In the genomic region with DNA sequence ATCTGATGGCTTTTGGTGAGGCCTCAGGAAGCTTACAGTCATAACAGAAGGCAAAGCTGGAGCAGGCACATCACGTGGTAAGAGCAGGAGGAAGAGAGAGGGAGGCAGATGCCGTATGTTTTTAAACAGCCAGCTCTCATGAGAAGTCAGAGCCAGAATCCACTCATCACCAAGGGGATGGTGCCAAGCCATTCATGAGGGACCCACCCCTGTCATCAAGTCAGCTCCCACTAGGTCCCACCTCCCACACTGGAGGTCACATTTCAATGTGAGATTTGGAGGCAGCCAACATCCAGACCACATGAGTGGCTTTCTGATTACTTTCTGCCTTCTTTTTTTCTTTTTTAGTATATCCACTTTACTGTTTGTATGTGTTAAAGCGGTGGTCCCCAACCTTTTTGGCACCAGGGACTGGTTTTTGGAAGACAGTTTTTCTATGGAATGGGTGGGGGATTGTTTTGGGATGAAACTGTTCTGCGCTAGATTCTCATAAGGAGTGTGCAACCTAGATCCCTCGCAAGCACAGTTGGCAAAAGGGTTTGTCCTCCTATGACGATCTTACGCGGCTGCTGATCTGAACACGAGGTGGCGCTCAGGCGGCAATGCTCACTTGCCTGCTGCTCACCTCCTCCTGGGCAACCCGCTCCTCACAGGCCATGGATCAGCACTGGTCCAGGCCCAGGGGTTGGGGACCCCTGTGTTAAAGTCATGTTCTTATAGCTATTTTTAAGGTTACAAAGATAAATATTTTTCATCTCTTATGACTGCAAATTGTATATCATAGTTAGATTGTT, we compare ENCODE assay signal across 10 cellular contexts.
DNase-seq lines count a peak whose midpoint lies in the region; ATAC-seq and TF ChIP-seq lines count a peak whose summit lies in the region.
"Had no signal": no experiment of that assay in that cellular context is flagged by ENCODE, and none has a peak within 500 bp of the region (broad histone marks: within the 10 kb centered on the region; RNA-seq: fewer than 3 reads in every experiment).

No MANE protein-coding gene starts in this region.

- no peak for TF ChIP-seq POLR2A in HCT116 (IDR thresholded peaks at IDR 0.05; ENCODE audit: borderline replicate concordance, extremely low read depth, insufficient read depth, insufficient read length)

- TF ChIP-seq RAD21 in HCT116 (IDR thresholded peaks at IDR 0.05; ENCODE audit: low read depth): peak; percentile 32; the same call in 1 of the 2 replicates

- BruUV-seq in HCT116 (replicated peaks; lab: Mats Ljungman, UMichigan): no TSS peak

- peak; percentile 99 for ATAC-seq in HCT116

- H3K27ac ChIP-seq in HCT116 (ENCODE audit: low read depth, low read length): no peak overlapping the region
- no peak overlapping the region for H3K27ac ChIP-seq in WERI-Rb-1

- RAD21 ChIA-PET in HCT116 (lab: Charles Lee; ENCODE audit: low non-redundant PET in 1 of 2, low total read pairs in 2 of 2, uncharacterized antibody in 2 of 2, unreplicated experiment in 2 of 2): no interaction called here

- H3K4me3 ChIP-seq in HCT116 (replicated peaks in 1 of 2; ENCODE audit: low read depth in 1 of 2, low read length in 2 of 2): no peak overlapping the region
- no peak overlapping the region for H3K4me3 ChIP-seq in WERI-Rb-1 (ENCODE audit: low read depth, low read length)

- H3K36me3 ChIP-seq in HCT116 (ENCODE audit: control insufficient read depth in 1 of 2, insufficient read depth in 2 of 2, low read length in 2 of 2) (no peaks in the 10 kb centered on the region), WERI-Rb-1 (no peaks in the 10 kb centered on the region)

- POLR2A ChIA-PET in HCT116 (lab: Charles Lee): no interaction called here

- no peak overlapping the region for H2AFZ ChIP-seq in HCT116 (ENCODE audit: low read depth, low read length, poor library complexity, severe bottlenecking)

- DNase-seq in HCT116 (ENCODE audit: low read depth, low spot score) (peak; percentile 24), WERI-Rb-1 (peak; percentile 47), iPS-NIHi7 (ENCODE audit: extremely low spot score) (peak; percentile 68), cortex of kidney (lab: John Stamatoyannopoulos, UW) (no peak), NOMO-1 treated with dmso at 0.1 percent for 144 hours (lab: John Stamatoyannopoulos, UW; ENCODE audit: unreplicated experiment) (no peak), NCI-H146 (lab: John Stamatoyannopoulos, UW) (no peak)
- no peak for DNase-seq in NK-92 treated with Interleukin-12 subunit alpha and Interleukin-12 subunit beta, amount 100 ng/mL, for 24 hours (lab: John Stamatoyannopoulos, UW)
- DNase-seq: DMS153, NCI-H524 treated with DMSO at 0.1 percent for 48 hours had no signal

- no peak overlapping the region for H3K9ac ChIP-seq in HCT116 (ENCODE audit: low read length)

- H3K9me3 ChIP-seq in HCT116 (ENCODE audit: control insufficient read depth in 1 of 2, insufficient read depth in 1 of 2, low read depth in 1 of 2, low read length in 2 of 2) (no peaks in the 10 kb centered on the region), WERI-Rb-1 (ENCODE audit: severe bottlenecking) (no peaks in the 10 kb centered on the region)

- CTCF ChIA-PET in HCT116 (lab: Charles Lee): no interaction called here

- TF ChIP-seq CTCF in GM12874 (IDR thresholded peaks at IDR 0.05; ENCODE audit: insufficient read depth, low read depth, low read length) (peak; percentile 67), HCT116 (IDR thresholded peaks at IDR 0.05 in 2 of 3, conservative IDR thresholded peaks at IDR 0.05 in 1 of 3; ENCODE audit: borderline replicate concordance in 1 of 3, insufficient read depth in 1 of 3, low read depth in 2 of 3, low read length in 2 of 3) (peak; percentile 35 to 76 (median 65); a peak in 5 of 6 replicates), WERI-Rb-1 (IDR thresholded peaks at IDR 0.05; ENCODE audit: low read depth, low read length) (peak; percentile 49)

- no peaks in the 10 kb centered on the region for H3K79me2 ChIP-seq in HCT116 (ENCODE audit: insufficient read depth, low read length)

- intact Hi-C loops in HCT116 (cut with micrococcal nuclease): loop anchor here (5.0 kb wide), 2 partner anchors 234 to 369 kb away; no protein-coding TSS in a partner anchor

- H3K4me1 ChIP-seq in HCT116 (ENCODE audit: control insufficient read depth in 1 of 2, insufficient read depth in 2 of 2, low read length in 2 of 2): no peaks in the 10 kb centered on the region

- H3K27me3 ChIP-seq in HCT116 (ENCODE audit: insufficient read depth, low read length) (no peaks in the 10 kb centered on the region), WERI-Rb-1 (ENCODE audit: insufficient read depth, low read depth, severe bottlenecking) (no peaks in the 10 kb centered on the region)

- no peaks in the 10 kb centered on the region for H4K20me1 ChIP-seq in HCT116 (ENCODE audit: insufficient read depth)

- no peaks in the 10 kb centered on the region for H3K9me2 ChIP-seq in HCT116 (ENCODE audit: insufficient read depth)

- H3K4me2 ChIP-seq in HCT116 (ENCODE audit: low read length): no peak overlapping the region

TF ChIP-seq in HCT116, 20 proteins besides CTCF, POLR2A, EP300 and RAD21:
- TF ChIP-seq SP1 (IDR thresholded peaks at IDR 0.05; ENCODE audit: low read depth) (no peak), EGR1 (IDR thresholded peaks at IDR 0.05; ENCODE audit: low read depth) (no peak), SRF (IDR thresholded peaks at IDR 0.05; ENCODE audit: low read depth) (no peak), ELF1 (IDR thresholded peaks at IDR 0.05; ENCODE audit: borderline replicate concordance, low read depth) (no peak), ZNF274 (IDR thresholded peaks at IDR 0.05; ENCODE audit: low read depth, low read length) (no peak), EZH2phosphoT487 (IDR thresholded peaks at IDR 0.05; ENCODE audit: borderline replicate concordance) (no peak), POLR2AphosphoS5 (IDR thresholded peaks at IDR 0.05; ENCODE audit: low read depth, low read length) (no peak), EZH2 (IDR thresholded peaks at IDR 0.05) (no peak), FOSL1 (IDR thresholded peaks at IDR 0.05; ENCODE audit: low read depth) (no peak), SIN3A (IDR thresholded peaks at IDR 0.05; ENCODE audit: low read depth) (no peak)
- TF ChIP-seq, protein P1, sequence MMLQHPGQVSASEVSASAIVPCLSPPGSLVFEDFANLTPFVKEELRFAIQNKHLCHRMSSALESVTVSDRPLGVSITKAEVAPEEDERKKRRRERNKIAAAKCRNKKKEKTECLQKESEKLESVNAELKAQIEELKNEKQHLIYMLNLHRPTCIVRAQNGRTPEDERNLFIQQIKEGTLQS (IDR thresholded peaks at IDR 0.05): no peak
- TF ChIP-seq, protein P2, sequence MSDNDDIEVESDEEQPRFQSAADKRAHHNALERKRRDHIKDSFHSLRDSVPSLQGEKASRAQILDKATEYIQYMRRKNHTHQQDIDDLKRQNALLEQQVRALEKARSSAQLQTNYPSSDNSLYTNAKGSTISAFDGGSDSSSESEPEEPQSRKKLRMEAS (IDR thresholded peaks at IDR 0.05): no peak
- TF ChIP-seq, protein P3, sequence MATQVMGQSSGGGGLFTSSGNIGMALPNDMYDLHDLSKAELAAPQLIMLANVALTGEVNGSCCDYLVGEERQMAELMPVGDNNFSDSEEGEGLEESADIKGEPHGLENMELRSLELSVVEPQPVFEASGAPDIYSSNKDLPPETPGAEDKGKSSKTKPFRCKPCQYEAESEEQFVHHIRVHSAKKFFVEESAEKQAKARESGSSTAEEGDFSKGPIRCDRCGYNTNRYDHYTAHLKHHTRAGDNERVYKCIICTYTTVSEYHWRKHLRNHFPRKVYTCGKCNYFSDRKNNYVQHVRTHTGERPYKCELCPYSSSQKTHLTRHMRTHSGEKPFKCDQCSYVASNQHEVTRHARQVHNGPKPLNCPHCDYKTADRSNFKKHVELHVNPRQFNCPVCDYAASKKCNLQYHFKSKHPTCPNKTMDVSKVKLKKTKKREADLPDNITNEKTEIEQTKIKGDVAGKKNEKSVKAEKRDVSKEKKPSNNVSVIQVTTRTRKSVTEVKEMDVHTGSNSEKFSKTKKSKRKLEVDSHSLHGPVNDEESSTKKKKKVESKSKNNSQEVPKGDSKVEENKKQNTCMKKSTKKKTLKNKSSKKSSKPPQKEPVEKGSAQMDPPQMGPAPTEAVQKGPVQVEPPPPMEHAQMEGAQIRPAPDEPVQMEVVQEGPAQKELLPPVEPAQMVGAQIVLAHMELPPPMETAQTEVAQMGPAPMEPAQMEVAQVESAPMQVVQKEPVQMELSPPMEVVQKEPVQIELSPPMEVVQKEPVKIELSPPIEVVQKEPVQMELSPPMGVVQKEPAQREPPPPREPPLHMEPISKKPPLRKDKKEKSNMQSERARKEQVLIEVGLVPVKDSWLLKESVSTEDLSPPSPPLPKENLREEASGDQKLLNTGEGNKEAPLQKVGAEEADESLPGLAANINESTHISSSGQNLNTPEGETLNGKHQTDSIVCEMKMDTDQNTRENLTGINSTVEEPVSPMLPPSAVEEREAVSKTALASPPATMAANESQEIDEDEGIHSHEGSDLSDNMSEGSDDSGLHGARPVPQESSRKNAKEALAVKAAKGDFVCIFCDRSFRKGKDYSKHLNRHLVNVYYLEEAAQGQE (IDR thresholded peaks at IDR 0.05; ENCODE audit: low read depth): no peak

Comparison
In these comparisons a context has a peak if more than half of its experiments do, and no peak if none do; other contexts are left out.
1. DNase-seq: peak in HCT116 (single experiment), WERI-Rb-1 (single experiment) and iPS-NIHi7 (single experiment); none in cortex of kidney (single experiment), NOMO-1 treated with dmso at 0.1 percent for 144 hours (single experiment), NK-92 treated with Interleukin-12 subunit alpha and Interleukin-12 subunit beta, amount 100 ng/mL, for 24 hours (single experiment) and NCI-H146 (single experiment).
2. Peak in every context shown above with its lines, with median percentiles within 50 percentile points of each other: CTCF ChIP-seq.